ENCODE assay signal across 15 cellular contexts in the genomic region with DNA sequence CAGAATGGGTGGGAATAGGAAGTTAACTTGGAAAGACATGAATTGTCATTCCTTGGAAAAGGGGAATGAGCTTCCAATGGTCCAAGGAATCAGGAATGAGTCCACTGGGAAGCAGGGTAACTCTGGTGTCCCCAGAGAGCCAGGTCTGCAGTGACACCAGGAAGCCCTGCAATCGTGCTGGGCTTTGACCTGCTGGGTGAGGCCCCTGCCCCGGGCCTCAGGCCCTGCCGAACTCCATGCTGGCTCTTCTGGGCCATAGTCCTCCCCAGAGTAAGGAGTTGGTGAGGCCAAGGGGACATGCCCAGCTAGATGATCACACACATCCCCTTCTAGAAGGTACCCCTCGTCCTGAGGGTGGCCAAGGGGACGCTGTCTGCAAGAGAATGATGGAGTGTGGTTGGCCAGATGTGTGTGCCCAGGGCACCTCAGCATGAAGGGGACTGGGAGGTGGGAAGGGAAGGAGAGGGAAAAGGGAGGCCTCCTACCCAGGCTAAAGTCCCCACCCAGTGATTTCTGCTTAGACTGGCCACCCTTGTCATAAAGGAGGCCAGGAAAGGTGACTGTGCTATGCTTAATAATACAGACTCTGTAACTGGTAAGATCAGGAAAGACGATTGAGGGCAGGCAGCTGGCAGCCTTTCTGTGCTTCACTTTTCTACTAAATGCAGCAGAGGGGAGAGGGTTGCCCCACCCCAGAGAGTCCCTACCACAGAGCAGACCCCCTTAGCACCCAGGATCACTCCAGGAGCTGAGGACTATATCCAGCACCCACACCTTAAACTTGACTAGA.
DNase-seq lines count a peak whose midpoint lies in the region; ATAC-seq and TF ChIP-seq lines count a peak whose summit lies in the region.
"Had no signal": no experiment of that assay in that cellular context is flagged by ENCODE, and none has a peak within 500 bp of the region (broad histone marks: within the 10 kb centered on the region; RNA-seq: fewer than 3 reads in every experiment).

No MANE protein-coding gene starts in this region.

- DNase-seq in stimulated activated naive CD8-positive, alpha-beta T cell treated with anti-CD3 and anti-CD28 coated beads, Interleukin-15, amount 100 ng/mL, for 72 hours, result no peak
- DNase-seq in stimulated activated naive CD8-positive, alpha-beta T cell treated with anti-CD3 and anti-CD28 coated beads, Interleukin-15, Interleukin-2, amounts not matched to agents 100 U/mL and 50 U/mL, for 24 hours, result no peak
- DNase-seq in coronary artery (ENCODE audit: low spot score) (no peak), osteocyte (ENCODE audit: extremely low spot score, unreplicated experiment) (no peak), dermis blood vessel endothelial cell (no peak), cerebellar nuclear complex (lab: John Stamatoyannopoulos, UW) (no peak), HUDEP-2 (lab: John Stamatoyannopoulos, UW; ENCODE audit: unreplicated experiment in 76 of 76) (no peak)
- DNase-seq: activated CD4-positive, CD25-positive, alpha-beta regulatory T cell treated with anti-CD3 and anti-CD28 coated beads, Interleukin-2, amount 50 U/mL, for 72 hours; erythroblast; NCI-H1694; NCI-H774; spleen had no signal

- H3K36me3 Mint-ChIP-seq in osteocyte (ENCODE audit: unreplicated experiment), result no peaks in the 10 kb centered on the region

- peaks cover 6% of the 10 kb centered on the region for H3K4me1 Mint-ChIP-seq in stimulated activated naive CD8-positive, alpha-beta T cell treated with anti-CD3 and anti-CD28 coated beads, Interleukin-15, amount 100 ng/mL, for 72 hours
- peaks cover 35% of the 10 kb centered on the region for H3K4me1 Mint-ChIP-seq in osteocyte (ENCODE audit: unreplicated experiment)

- H3K27ac Mint-ChIP-seq in stimulated activated naive CD8-positive, alpha-beta T cell treated with anti-CD3 and anti-CD28 coated beads, Interleukin-15, amount 100 ng/mL, for 72 hours, result no peak overlapping the region
- H3K27ac Mint-ChIP-seq in osteocyte (ENCODE audit: unreplicated experiment), result peak overlapping the region; percentile 95
- H3K27ac Mint-ChIP-seq: activated T-helper 2 cell treated with anti-CD3 and anti-CD28 coated beads, Interferon-gamma antibody, Interleukin-2, Interleukin-4, amounts not matched to agents 10 μg/mL and 5 μg/mL and 100 μg/mL, durations not matched to agents 14 hours and 24 hours and 36 hours had no signal

- H3K27me3 Mint-ChIP-seq in stimulated activated naive CD8-positive, alpha-beta T cell treated with anti-CD3 and anti-CD28 coated beads, Interleukin-15, amount 100 ng/mL, for 72 hours, result peaks cover 4% of the 10 kb centered on the region
- H3K27me3 Mint-ChIP-seq in osteocyte (ENCODE audit: unreplicated experiment), result no peaks in the 10 kb centered on the region

- H3K27ac ChIP-seq in coronary artery, result peak overlapping the region; percentile 64 to 91

- no peak overlapping the region for H3K4me3 ChIP-seq in coronary artery
- H3K4me3 ChIP-seq: spleen had no signal

- TF ChIP-seq CTCF in coronary artery (IDR thresholded peaks at IDR 0.05), result no peak
- no peak for TF ChIP-seq CTCF in osteocyte (IDR thresholded peaks at IDR 0.05)

- ATAC-seq in stimulated activated naive CD8-positive, alpha-beta T cell treated with anti-CD3 and anti-CD28 coated beads, Interleukin-15, amount 100 ng/mL, for 72 hours, result peak; percentile 35
- no peak for ATAC-seq in stimulated activated naive CD8-positive, alpha-beta T cell treated with anti-CD3 and anti-CD28 coated beads, Interleukin-15, Interleukin-2, amounts not matched to agents 100 U/mL and 50 U/mL, for 24 hours
- no peak for ATAC-seq in GM18520 (IDR thresholded peaks at IDR 0.05; ENCODE audit: unreplicated experiment)
- ATAC-seq: SK-N-SH treated with all-trans-retinoic acid at 6 μM for 48 hours had no signal

- H3K9me3 Mint-ChIP-seq in stimulated activated naive CD8-positive, alpha-beta T cell treated with anti-CD3 and anti-CD28 coated beads, Interleukin-15, amount 100 ng/mL, for 72 hours, result no peaks in the 10 kb centered on the region
- H3K9me3 Mint-ChIP-seq in osteocyte (ENCODE audit: unreplicated experiment), result peaks cover 5% of the 10 kb centered on the region
- H3K9me3 Mint-ChIP-seq: activated T-helper 2 cell treated with anti-CD3 and anti-CD28 coated beads, Interferon-gamma antibody, Interleukin-2, Interleukin-4, amounts not matched to agents 10 μg/mL and 5 μg/mL and 100 μg/mL, durations not matched to agents 14 hours and 24 hours and 36 hours had no signal

- H3K4me3 Mint-ChIP-seq in stimulated activated naive CD8-positive, alpha-beta T cell treated with anti-CD3 and anti-CD28 coated beads, Interleukin-15, amount 100 ng/mL, for 72 hours, result no peak overlapping the region
- H3K4me3 Mint-ChIP-seq in osteocyte (ENCODE audit: unreplicated experiment), result no peak overlapping the region
